9 cellular contexts compared by ENCODE assay signal in genomic region chr2:86443601-86444000, GRCh38. TPM values are rescaled to one million over a fixed set of nuclear protein-coding genes. Genes with fewer than 3 reads are reported as not detected.
DNase-seq lines count a peak whose midpoint lies in the region; ATAC-seq and TF ChIP-seq lines count a peak whose summit lies in the region.
"Had no signal": no experiment of that assay in that cellular context is flagged by ENCODE, and none has a peak within 500 bp of the region (broad histone marks: within the 10 kb centered on the region; RNA-seq: fewer than 3 reads in every experiment).

No MANE protein-coding gene starts in this region.

- peaks cover 17% of the 10 kb centered on the region for H3K9me3 ChIP-seq in iPS-20b (ENCODE audit: insufficient read depth, low read depth, low read length)

- no peak overlapping the region for H3K4me3 ChIP-seq in iPS-20b (ENCODE audit: low read length)

- H3K4me1 Mint-ChIP-seq in activated CD4-positive, alpha-beta T cell treated with anti-CD3 and anti-CD28 coated beads for 36 hours, result peaks cover 64% of the 10 kb centered on the region
- H3K4me1 Mint-ChIP-seq in activated T-helper 2 cell treated with anti-CD3 and anti-CD28 coated beads, Interferon-gamma antibody, Interleukin-2, Interleukin-4, amounts not matched to agents 10 μg/mL and 5 μg/mL and 100 μg/mL, durations not matched to agents 14 hours and 24 hours and 36 hours (ENCODE audit: low read depth), result peaks cover 57% of the 10 kb centered on the region
- peaks cover 71% of the 10 kb centered on the region for H3K4me1 Mint-ChIP-seq in stimulated activated effector memory CD8-positive, alpha-beta T cell treated with anti-CD3 and anti-CD28 coated beads, Interleukin-12 subunit alpha, Interleukin-12 subunit beta, amount 100 ng/mL, for 72 hours
- H3K4me1 Mint-ChIP-seq in stimulated activated naive B cell treated with anti-CD40 and anti-IgM and Interleukin-4, amounts not matched to agents 10 μg/mL and 1 μg/mL and 100 μg/mL, for 72 hours, result peaks cover 21 to 42% of the 10 kb centered on the region in 2 donors
- H3K4me1 Mint-ChIP-seq in osteocyte (ENCODE audit: unreplicated experiment), result peaks cover 31% of the 10 kb centered on the region

- no peaks in the 10 kb centered on the region; the same call in 1 of the 2 replicates for H3K27me3 ChIP-seq in iPS-20b (ENCODE audit: insufficient read depth, low read length)

- H3K36me3 Mint-ChIP-seq in activated CD4-positive, alpha-beta T cell treated with anti-CD3 and anti-CD28 coated beads for 36 hours (ENCODE audit: low read depth), result peaks cover 66% of the 10 kb centered on the region
- peaks cover 83% of the 10 kb centered on the region for H3K36me3 Mint-ChIP-seq in activated T-helper 2 cell treated with anti-CD3 and anti-CD28 coated beads, Interferon-gamma antibody, Interleukin-2, Interleukin-4, amounts not matched to agents 10 μg/mL and 5 μg/mL and 100 μg/mL, durations not matched to agents 14 hours and 24 hours and 36 hours (ENCODE audit: low read depth)
- peaks cover 85% of the 10 kb centered on the region for H3K36me3 Mint-ChIP-seq in stimulated activated effector memory CD8-positive, alpha-beta T cell treated with anti-CD3 and anti-CD28 coated beads, Interleukin-12 subunit alpha, Interleukin-12 subunit beta, amount 100 ng/mL, for 72 hours
- H3K36me3 Mint-ChIP-seq in stimulated activated naive B cell treated with anti-CD40 and anti-IgM and Interleukin-4, amounts not matched to agents 10 μg/mL and 1 μg/mL and 100 μg/mL, for 72 hours, result peaks cover 18 to 32% of the 10 kb centered on the region in 2 donors
- peaks cover 38% of the 10 kb centered on the region for H3K36me3 Mint-ChIP-seq in osteocyte (ENCODE audit: unreplicated experiment)

- CTCF ChIA-PET in activated CD4-positive, alpha-beta T cell treated with anti-CD3 and anti-CD28 coated beads for 36 hours (lab: Charles Lee), result no interaction called here

- POLR2A ChIA-PET in activated CD4-positive, alpha-beta T cell treated with anti-CD3 and anti-CD28 coated beads for 36 hours (lab: Charles Lee), result interaction anchor here (1.6 kb wide), 1 partner anchor 179 kb away, joined by 5 read pairs; no protein-coding TSS in a partner anchor

- H3K9ac ChIP-seq in iPS-20b (ENCODE audit: low read depth, low read length), result peak overlapping the region; percentile 50; the same call in 1 of the 2 replicates

- peaks cover 13% of the 10 kb centered on the region; the same call in 1 of the 2 replicates for H3K36me3 ChIP-seq in iPS-20b (ENCODE audit: insufficient read depth, low read depth, low read length)

- peaks cover 3% of the 10 kb centered on the region; the same call in 1 of the 2 replicates for H3K4me1 ChIP-seq in iPS-20b (ENCODE audit: insufficient read depth, low read length)

- intact Hi-C loops in activated CD4-positive, alpha-beta T cell treated with anti-CD3 and anti-CD28 coated beads for 36 hours (cut with DNase I, micrococcal nuclease), result loop anchor here (2.0 to 10.0 kb wide), 5 partner anchors 119 to 1116 kb away; partner anchors contain the start of genes C2orf68 (in 1 of the 2), CHMP3 (in 1 of the 2), POLR1A (in 1 of the 2) and PTCD3 (in 1 of the 2)
- intact Hi-C loops in activated T-helper 2 cell treated with anti-CD3 and anti-CD28 coated beads, Interferon-gamma antibody, Interleukin-2, Interleukin-4, amounts not matched to agents 10 μg/mL and 5 μg/mL and 100 μg/mL, durations not matched to agents 14 hours and 24 hours and 36 hours (cut with micrococcal nuclease), result loop anchor here (2.0 to 5.0 kb wide), 5 partner anchors 21 to 591 kb away; partner anchors contain the start of genes POLR1A and PTCD3

- no peak for ATAC-seq in activated CD4-positive, alpha-beta T cell treated with anti-CD3 and anti-CD28 coated beads for 36 hours
- no peak for ATAC-seq in stimulated activated effector memory CD8-positive, alpha-beta T cell treated with anti-CD3 and anti-CD28 coated beads, Interleukin-12 subunit alpha, Interleukin-12 subunit beta, amount 100 ng/mL, for 72 hours
- no peak for ATAC-seq in stimulated activated naive B cell treated with anti-CD40 and anti-IgM and Interleukin-4, amounts not matched to agents 10 μg/mL and 1 μg/mL and 100 μg/mL, for 72 hours (replicated peaks)
- ATAC-seq in HG02973 (IDR thresholded peaks at IDR 0.05; ENCODE audit: unreplicated experiment), result no peak

- peak overlapping the region; percentile 94 for H3K27ac Mint-ChIP-seq in activated CD4-positive, alpha-beta T cell treated with anti-CD3 and anti-CD28 coated beads for 36 hours
- peak overlapping the region; percentile 8 for H3K27ac Mint-ChIP-seq in activated T-helper 2 cell treated with anti-CD3 and anti-CD28 coated beads, Interferon-gamma antibody, Interleukin-2, Interleukin-4, amounts not matched to agents 10 μg/mL and 5 μg/mL and 100 μg/mL, durations not matched to agents 14 hours and 24 hours and 36 hours
- H3K27ac Mint-ChIP-seq in stimulated activated effector memory CD8-positive, alpha-beta T cell treated with anti-CD3 and anti-CD28 coated beads, Interleukin-12 subunit alpha, Interleukin-12 subunit beta, amount 100 ng/mL, for 72 hours, result no peak overlapping the region
- no peak overlapping the region for H3K27ac Mint-ChIP-seq in stimulated activated naive B cell treated with anti-CD40 and anti-IgM and Interleukin-4, amounts not matched to agents 10 μg/mL and 1 μg/mL and 100 μg/mL, for 72 hours
- no peak overlapping the region for H3K27ac Mint-ChIP-seq in osteocyte (ENCODE audit: unreplicated experiment)

- peaks cover 9% of the 10 kb centered on the region for H3K9me3 Mint-ChIP-seq in activated CD4-positive, alpha-beta T cell treated with anti-CD3 and anti-CD28 coated beads for 36 hours (ENCODE audit: low read depth)
- H3K9me3 Mint-ChIP-seq in activated T-helper 2 cell treated with anti-CD3 and anti-CD28 coated beads, Interferon-gamma antibody, Interleukin-2, Interleukin-4, amounts not matched to agents 10 μg/mL and 5 μg/mL and 100 μg/mL, durations not matched to agents 14 hours and 24 hours and 36 hours, result peaks cover 18% of the 10 kb centered on the region
- H3K9me3 Mint-ChIP-seq in stimulated activated effector memory CD8-positive, alpha-beta T cell treated with anti-CD3 and anti-CD28 coated beads, Interleukin-12 subunit alpha, Interleukin-12 subunit beta, amount 100 ng/mL, for 72 hours, result peaks cover 14% of the 10 kb centered on the region
- H3K9me3 Mint-ChIP-seq in stimulated activated naive B cell treated with anti-CD40 and anti-IgM and Interleukin-4, amounts not matched to agents 10 μg/mL and 1 μg/mL and 100 μg/mL, for 72 hours, result peaks cover 4 to 6% of the 10 kb centered on the region in 2 donors
- H3K9me3 Mint-ChIP-seq in osteocyte (ENCODE audit: unreplicated experiment), result peaks cover 16% of the 10 kb centered on the region

- peak overlapping the region; percentile 90 for H3K4me3 Mint-ChIP-seq in activated CD4-positive, alpha-beta T cell treated with anti-CD3 and anti-CD28 coated beads for 36 hours
- peak overlapping the region; percentile 93 for H3K4me3 Mint-ChIP-seq in activated T-helper 2 cell treated with anti-CD3 and anti-CD28 coated beads, Interferon-gamma antibody, Interleukin-2, Interleukin-4, amounts not matched to agents 10 μg/mL and 5 μg/mL and 100 μg/mL, durations not matched to agents 14 hours and 24 hours and 36 hours (ENCODE audit: low read depth)
- peak overlapping the region; percentile 83 for H3K4me3 Mint-ChIP-seq in stimulated activated effector memory CD8-positive, alpha-beta T cell treated with anti-CD3 and anti-CD28 coated beads, Interleukin-12 subunit alpha, Interleukin-12 subunit beta, amount 100 ng/mL, for 72 hours
- peak overlapping the region in 1 of 2 donors; percentile 89 for H3K4me3 Mint-ChIP-seq in stimulated activated naive B cell treated with anti-CD40 and anti-IgM and Interleukin-4, amounts not matched to agents 10 μg/mL and 1 μg/mL and 100 μg/mL, for 72 hours
- no peak overlapping the region for H3K4me3 Mint-ChIP-seq in osteocyte (ENCODE audit: unreplicated experiment)

- DNase-seq in activated CD4-positive, alpha-beta T cell treated with anti-CD3 and anti-CD28 coated beads for 36 hours, result no peak
- DNase-seq in activated CD4-positive, alpha-beta T cell treated with anti-CD3 and anti-CD28 coated beads, Interleukin-2, amount 50 U/mL, for 48 hours, result no peak
- no peak for DNase-seq in activated T-helper 2 cell treated with anti-CD3 and anti-CD28 coated beads, Interferon-gamma antibody, Interleukin-2, Interleukin-4, amounts not matched to agents 10 μg/mL and 5 μg/mL and 100 μg/mL, durations not matched to agents 14 hours and 24 hours and 36 hours (ENCODE audit: low spot score)
- DNase-seq in stimulated activated effector memory CD8-positive, alpha-beta T cell treated with anti-CD3 and anti-CD28 coated beads, Interleukin-12 subunit alpha, Interleukin-12 subunit beta, amount 100 ng/mL, for 72 hours (ENCODE audit: low spot score in 2 of 2), result no peak
- DNase-seq in stimulated activated naive B cell treated with anti-CD40 and anti-IgM and Interleukin-4, amounts not matched to agents 10 μg/mL and 1 μg/mL and 100 μg/mL, for 72 hours, result no peak
- DNase-seq in osteocyte (ENCODE audit: extremely low spot score, unreplicated experiment), result no peak
- DNase-seq: ACHN had no signal

- no peaks in the 10 kb centered on the region for H3K27me3 Mint-ChIP-seq in activated CD4-positive, alpha-beta T cell treated with anti-CD3 and anti-CD28 coated beads for 36 hours
- no peaks in the 10 kb centered on the region for H3K27me3 Mint-ChIP-seq in activated T-helper 2 cell treated with anti-CD3 and anti-CD28 coated beads, Interferon-gamma antibody, Interleukin-2, Interleukin-4, amounts not matched to agents 10 μg/mL and 5 μg/mL and 100 μg/mL, durations not matched to agents 14 hours and 24 hours and 36 hours (ENCODE audit: low read depth)
- H3K27me3 Mint-ChIP-seq in stimulated activated naive B cell treated with anti-CD40 and anti-IgM and Interleukin-4, amounts not matched to agents 10 μg/mL and 1 μg/mL and 100 μg/mL, for 72 hours, result no peaks in the 10 kb centered on the region
- no peaks in the 10 kb centered on the region for H3K27me3 Mint-ChIP-seq in osteocyte (ENCODE audit: unreplicated experiment)

- no peak for TF ChIP-seq CTCF in osteocyte (IDR thresholded peaks at IDR 0.05)

- no peak overlapping the region for H3K27ac ChIP-seq in iPS-20b (ENCODE audit: low read length)

RNA-seq across cellular contexts. Expression of gene KDM3A, which starts 2.4 kb away (rescaled TPM):
- 10 to 100 TPM; 68.9 to 82.9 TPM for total RNA-seq in activated CD4-positive, alpha-beta T cell treated with anti-CD3 and anti-CD28 coated beads for 36 hours
- total RNA-seq in activated T-helper 2 cell treated with anti-CD3 and anti-CD28 coated beads, Interferon-gamma antibody, Interleukin-2, Interleukin-4, amounts not matched to agents 10 μg/mL and 5 μg/mL and 100 μg/mL, durations not matched to agents 14 hours and 24 hours and 36 hours, result 74.5 and 78.2 TPM in 2 replicates
- total RNA-seq in osteocyte, result 38.9 and 44.8 TPM in 2 replicates

Comparison
In these comparisons a context has a peak if more than half of its experiments do, and no peak if none do; other contexts are left out.
1. H3K27ac Mint-ChIP-seq: peak in activated CD4-positive, alpha-beta T cell treated with anti-CD3 and anti-CD28 coated beads for 36 hours (single experiment) and activated T-helper 2 cell treated with anti-CD3 and anti-CD28 coated beads, Interferon-gamma antibody, Interleukin-2, Interleukin-4, amounts not matched to agents 10 μg/mL and 5 μg/mL and 100 μg/mL, durations not matched to agents 14 hours and 24 hours and 36 hours (single experiment); none in stimulated activated effector memory CD8-positive, alpha-beta T cell treated with anti-CD3 and anti-CD28 coated beads, Interleukin-12 subunit alpha, Interleukin-12 subunit beta, amount 100 ng/mL, for 72 hours (single experiment), stimulated activated naive B cell treated with anti-CD40 and anti-IgM and Interleukin-4, amounts not matched to agents 10 μg/mL and 1 μg/mL and 100 μg/mL, for 72 hours (single experiment) and osteocyte (single experiment).